Comparison of ENCODE assay signal across 11 cellular contexts in the genomic region with DNA sequence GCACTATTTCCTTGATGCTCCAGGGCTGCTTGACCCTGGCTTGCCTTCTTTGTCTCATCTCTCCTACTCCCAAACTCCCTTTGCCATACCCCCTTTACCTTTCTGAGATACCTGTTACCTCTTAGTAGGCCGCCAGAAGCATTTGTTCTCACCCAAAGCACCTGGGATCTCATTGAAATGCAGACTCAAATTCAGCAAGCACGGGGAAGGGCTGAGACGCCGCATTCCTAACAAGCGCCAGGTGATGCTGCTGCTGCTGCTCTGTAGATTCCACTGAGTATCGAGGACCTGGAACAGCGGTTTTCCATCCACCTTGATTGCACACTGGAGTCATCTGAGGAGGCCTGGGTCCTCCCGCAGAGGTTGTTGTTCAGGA.
A peak's percentile ranks its signal among the peaks of the same experiment; 100 is the strongest.
DNase-seq lines count a peak whose midpoint lies in the region; FAIRE-seq and TF ChIP-seq lines count a peak whose summit lies in the region.
"Had no signal": no experiment of that assay in that cellular context is flagged by ENCODE, and none has a peak within 500 bp of the region (broad histone marks: within the 10 kb centered on the region; RNA-seq: fewer than 3 reads in every experiment).

No MANE protein-coding gene starts in this region.

- in situ Hi-C loops in mammary epithelial cell (cut with MboI; ENCODE audit: low sequenced_read_pairs in 2 of 2): no loop called here

- H3K79me2 ChIP-seq in mammary epithelial cell (ENCODE audit: insufficient read depth, low read length): no peaks in the 10 kb centered on the region

- no peak overlapping the region for H3K4me2 ChIP-seq in mammary epithelial cell (ENCODE audit: insufficient read depth, low read depth, low read length)

- TF ChIP-seq CTCF in mammary epithelial cell (conservative IDR thresholded peaks at IDR 0.05 in 1 of 2, IDR thresholded peaks at IDR 0.05 in 1 of 2; ENCODE audit: extremely low read depth in 1 of 2, insufficient read depth in 1 of 2, low read depth in 1 of 2, low read length in 2 of 2): no peak
- no peak for TF ChIP-seq CTCF in breast epithelium (IDR thresholded peaks at IDR 0.05)

- DNase-seq in mammary epithelial cell (no peak), breast epithelium (ENCODE audit: low spot score in 2 of 2) (no peak), adipocyte (ENCODE audit: low read depth) (no peak), islet precursor cell (peak; percentile 66), frontal cortex (ENCODE audit: low spot score in 2 of 2) (no peak), C1 segment of cervical spinal cord (lab: John Stamatoyannopoulos, UW) (no peak), AG08396 (ENCODE audit: low spot score) (no peak), NCI-H1436 treated with DMSO at 0.1 percent for 48 hours (lab: John Stamatoyannopoulos, UW) (no peak)

- WGBS in mammary epithelial cell (ENCODE audit: low coverage, missing lambda C conversion rate): 83% methylated on average over 7 of the region's 8 CpGs

- H3K4me3 ChIP-seq in mammary epithelial cell (replicated peaks in 1 of 3; ENCODE audit: insufficient read depth in 1 of 3, low read depth in 2 of 3, low read length in 3 of 3) (no peak overlapping the region), breast epithelium (no peak overlapping the region), adipocyte (ENCODE audit: low read length) (no peak overlapping the region)
- H3K4me3 ChIP-seq: A549, gastrocnemius medialis had no signal

- CTCF ChIA-PET in mammary epithelial cell (lab: Charles Lee; ENCODE audit: low non-redundant PET): no interaction called here

- peak overlapping the region; percentile 17 for H2AFZ ChIP-seq in mammary epithelial cell (ENCODE audit: low read depth, low read length)

- H3K27ac ChIP-seq in mammary epithelial cell (ENCODE audit: insufficient read depth, low read depth, low read length): no peak overlapping the region
- no peak overlapping the region for H3K27ac ChIP-seq in breast epithelium

- intact Hi-C loops in mammary epithelial cell (cut with micrococcal nuclease) (loop anchor here (1.0 to 5.0 kb wide), 5 partner anchors 26 to 715 kb away; no protein-coding TSS in a partner anchor), breast epithelium (cut with DNase I; ENCODE audit: low total_unique reads) (no loop called here)

- no peak for FAIRE-seq in frontal cortex (lab: Jason Lieb, UNC)
- FAIRE-seq: bronchial epithelial cell had no signal

- H3K4me1 ChIP-seq in mammary epithelial cell (ENCODE audit: insufficient read depth, low read length) (peaks cover 18% of the 10 kb centered on the region), breast epithelium (peaks cover 0 to 5% of the 10 kb centered on the region in 2 donors), adipocyte (ENCODE audit: control insufficient read depth, insufficient read depth, low read length) (peaks cover 34% of the 10 kb centered on the region)

- H4K20me1 ChIP-seq in mammary epithelial cell (ENCODE audit: insufficient read depth, low read length): no peaks in the 10 kb centered on the region

- no peaks in the 10 kb centered on the region for H3K27me3 ChIP-seq in mammary epithelial cell (ENCODE audit: insufficient read depth, low read length)
- H3K27me3 ChIP-seq in breast epithelium: peaks cover 0 to 5% of the 10 kb centered on the region in 2 donors
- peaks cover 15% of the 10 kb centered on the region for H3K27me3 ChIP-seq in adipocyte (replicated peaks; ENCODE audit: control insufficient read depth, insufficient read depth, low read length)
- H3K27me3 ChIP-seq: gastrocnemius medialis had no signal

- dilution Hi-C loops in mammary epithelial cell (cut with HindIII; ENCODE audit: low sequenced_read_pairs): no loop called here

- H3K36me3 ChIP-seq in mammary epithelial cell (ENCODE audit: insufficient read depth, low read length) (no peaks in the 10 kb centered on the region), breast epithelium (no peaks in the 10 kb centered on the region), adipocyte (ENCODE audit: control insufficient read depth, insufficient read depth, low read length, severe bottlenecking) (no peaks in the 10 kb centered on the region)
- H3K36me3 ChIP-seq: gastrocnemius medialis had no signal

- H3K9me3 ChIP-seq in mammary epithelial cell (replicated peaks; ENCODE audit: insufficient read depth, low read length) (no peaks in the 10 kb centered on the region), breast epithelium (no peaks in the 10 kb centered on the region), adipocyte (ENCODE audit: control insufficient read depth, low read length) (no peaks in the 10 kb centered on the region)
- H3K9me3 ChIP-seq: A549, gastrocnemius medialis had no signal

- TF ChIP-seq POLR2A in breast epithelium (IDR thresholded peaks at IDR 0.05): no peak

- no TSS peak for BruUV-seq in mammary epithelial cell (replicated peaks; lab: Mats Ljungman, UMichigan)

- H3K9ac ChIP-seq in mammary epithelial cell (ENCODE audit: insufficient read depth, low read length) (no peak overlapping the region), adipocyte (ENCODE audit: low read length) (peak overlapping the region; percentile 11)
